In genomic region chr6:33840064-33840926, GRCh38 we compare ENCODE assay signal across 1 cellular context.
TF ChIP-seq lines count a peak whose summit lies in the region.

No MANE protein-coding gene starts in this region.

TF ChIP-seq in GM12878, 131 proteins besides CTCF, POLR2A, EP300 and RAD21 (continued from another document):
- TF ChIP-seq MTA3 (IDR thresholded peaks at IDR 0.05; ENCODE audit: borderline replicate concordance, low read length), result peak; percentile 44; the same call in 1 of the 2 replicates
